Comparison of ENCODE assay signal across 1 cellular context in the genomic region with DNA sequence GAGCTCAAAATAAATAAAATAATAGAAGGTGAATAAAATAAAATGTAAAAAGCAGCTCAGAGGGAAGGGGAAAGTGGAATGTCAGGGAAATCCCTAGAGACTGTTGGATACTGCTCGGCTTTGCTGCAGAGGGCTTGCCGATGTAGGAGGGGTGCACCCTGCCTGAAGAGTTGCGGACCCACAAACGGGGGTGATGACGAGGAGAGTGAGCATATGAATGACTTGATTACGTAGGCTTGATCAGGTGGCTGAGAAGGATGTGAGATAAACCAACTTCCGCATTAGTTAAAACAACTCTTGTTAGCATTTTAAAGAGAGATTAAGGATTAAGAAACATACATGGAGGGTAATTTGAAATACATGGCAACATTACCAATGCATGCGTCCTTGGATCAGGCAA.
TF ChIP-seq lines count a peak whose summit lies in the region.

No MANE protein-coding gene starts in this region.

TF ChIP-seq in HepG2, 621 proteins besides CTCF, POLR2A, EP300 and RAD21:
- TF ChIP-seq ZNF367 (CRISPR knock-in tag; IDR thresholded peaks at IDR 0.05; ENCODE audit: borderline replicate concordance): no peak
- TF ChIP-seq ZNF841 (CRISPR knock-in tag; IDR thresholded peaks at IDR 0.05; ENCODE audit: borderline replicate concordance): no peak
- TF ChIP-seq CREB1 (IDR thresholded peaks at IDR 0.05): 0 out of 2 replicates have a peak, but pooled peaks have one; percentile 34
- no peak for TF ChIP-seq CREB1 (CRISPR knock-in tag; IDR thresholded peaks at IDR 0.05)
TF ChIP-seq in HepG2: peak in this region for 1.
